In the genomic region with DNA sequence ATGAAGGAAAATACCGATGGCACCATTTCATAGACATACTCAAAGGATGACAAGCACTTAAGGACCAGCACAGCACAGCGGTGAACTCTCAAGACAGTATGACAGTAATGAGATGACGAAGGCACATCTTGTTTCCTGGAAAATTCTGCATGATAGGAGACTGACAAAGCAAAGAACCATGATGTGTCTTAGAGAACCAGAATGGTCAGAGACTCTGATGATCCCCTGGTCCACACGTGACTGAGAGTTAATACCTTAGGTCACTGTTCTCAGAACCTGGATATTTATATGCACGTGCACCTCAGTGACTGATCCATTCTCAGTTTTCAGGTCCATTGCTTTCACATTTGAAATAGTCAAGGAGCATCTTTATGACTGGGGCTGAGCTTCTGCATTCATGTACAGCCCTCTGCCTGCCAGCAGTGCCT, we compare ENCODE assay signal across 2 cellular contexts.
TF ChIP-seq lines count a peak whose summit lies in the region.

No MANE protein-coding gene starts in this region.

TF ChIP-seq in GM12878, 131 proteins besides CTCF, POLR2A, EP300 and RAD21 (continues in another document):
- TF ChIP-seq IKZF2 (IDR thresholded peaks at IDR 0.05), result peak; percentile 44 to 55; a peak in 2 of 4 replicates
- no peak for TF ChIP-seq ESRRA (IDR thresholded peaks at IDR 0.05; ENCODE audit: low read length)
- TF ChIP-seq JUND (IDR thresholded peaks at IDR 0.05; ENCODE audit: low read depth, low read length), result no peak
- no peak for TF ChIP-seq RCOR1 (conservative IDR thresholded peaks at IDR 0.05; ENCODE audit: low read depth, low read length)
- no peak for TF ChIP-seq NR2C2 (IDR thresholded peaks at IDR 0.05; ENCODE audit: borderline replicate concordance, control insufficient read depth, insufficient read length, low read depth)
- TF ChIP-seq ZBED1 (IDR thresholded peaks at IDR 0.05; ENCODE audit: borderline replicate concordance), result 0 out of 2 replicates have a peak, but pooled peaks have one; percentile 26
- TF ChIP-seq IKZF1 (conservative IDR thresholded peaks at IDR 0.05), result no peak; the same call in 1 of the 2 replicates
- no peak for TF ChIP-seq POLR2AphosphoS5 (IDR thresholded peaks at IDR 0.05; ENCODE audit: low read length)
- no peak for TF ChIP-seq WRNIP1 (IDR thresholded peaks at IDR 0.05; ENCODE audit: borderline replicate concordance, low read depth, low read length)
- no peak for TF ChIP-seq FOXK2 (IDR thresholded peaks at IDR 0.05)
- TF ChIP-seq SIN3A (IDR thresholded peaks at IDR 0.05; ENCODE audit: low read depth, low read length), result no peak
- TF ChIP-seq, protein P1, sequence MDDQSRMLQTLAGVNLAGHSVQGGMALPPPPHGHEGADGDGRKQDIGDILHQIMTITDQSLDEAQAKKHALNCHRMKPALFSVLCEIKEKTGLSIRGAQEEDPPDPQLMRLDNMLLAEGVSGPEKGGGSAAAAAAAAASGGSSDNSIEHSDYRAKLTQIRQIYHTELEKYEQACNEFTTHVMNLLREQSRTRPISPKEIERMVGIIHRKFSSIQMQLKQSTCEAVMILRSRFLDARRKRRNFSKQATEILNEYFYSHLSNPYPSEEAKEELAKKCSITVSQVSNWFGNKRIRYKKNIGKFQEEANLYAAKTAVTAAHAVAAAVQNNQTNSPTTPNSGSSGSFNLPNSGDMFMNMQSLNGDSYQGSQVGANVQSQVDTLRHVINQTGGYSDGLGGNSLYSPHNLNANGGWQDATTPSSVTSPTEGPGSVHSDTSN (IDR thresholded peaks at IDR 0.05; ENCODE audit: insufficient replicate concordance, low read depth, low read length), result no peak
- no peak for TF ChIP-seq HDGF (IDR thresholded peaks at IDR 0.05)
- TF ChIP-seq, protein P2, sequence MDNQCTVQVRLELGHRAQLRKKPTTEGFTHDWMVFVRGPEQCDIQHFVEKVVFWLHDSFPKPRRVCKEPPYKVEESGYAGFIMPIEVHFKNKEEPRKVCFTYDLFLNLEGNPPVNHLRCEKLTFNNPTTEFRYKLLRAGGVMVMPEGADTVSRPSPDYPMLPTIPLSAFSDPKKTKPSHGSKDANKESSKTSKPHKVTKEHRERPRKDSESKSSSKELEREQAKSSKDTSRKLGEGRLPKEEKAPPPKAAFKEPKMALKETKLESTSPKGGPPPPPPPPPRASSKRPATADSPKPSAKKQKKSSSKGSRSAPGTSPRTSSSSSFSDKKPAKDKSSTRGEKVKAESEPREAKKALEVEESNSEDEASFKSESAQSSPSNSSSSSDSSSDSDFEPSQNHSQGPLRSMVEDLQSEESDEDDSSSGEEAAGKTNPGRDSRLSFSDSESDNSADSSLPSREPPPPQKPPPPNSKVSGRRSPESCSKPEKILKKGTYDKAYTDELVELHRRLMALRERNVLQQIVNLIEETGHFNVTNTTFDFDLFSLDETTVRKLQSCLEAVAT (IDR thresholded peaks at IDR 0.05), result no peak
- no peak for TF ChIP-seq POU2F2 (IDR thresholded peaks at IDR 0.05; ENCODE audit: borderline replicate concordance, low read depth, low read length)
- no peak for TF ChIP-seq YY1 (IDR thresholded peaks at IDR 0.05; ENCODE audit: low read depth, low read length)
- no peak for TF ChIP-seq NR2F1 (conservative IDR thresholded peaks at IDR 0.05)
- TF ChIP-seq MEF2A (IDR thresholded peaks at IDR 0.05; ENCODE audit: insufficient read depth, low read depth, low read length), result no peak
- no peak for TF ChIP-seq ZZZ3 (IDR thresholded peaks at IDR 0.05; ENCODE audit: control insufficient read depth, insufficient read length, low read depth)
- TF ChIP-seq RUNX3 (IDR thresholded peaks at IDR 0.05; ENCODE audit: low read length), result 0 out of 2 replicates have a peak, but pooled peaks have one; percentile 33
- no peak for TF ChIP-seq ZSCAN29 (IDR thresholded peaks at IDR 0.05)
- no peak for TF ChIP-seq ZNF207 (IDR thresholded peaks at IDR 0.05; ENCODE audit: borderline replicate concordance)
- no peak for TF ChIP-seq BRCA1 (IDR thresholded peaks at IDR 0.05; ENCODE audit: low read depth, low read length)
- no peak for TF ChIP-seq IRF4 (IDR thresholded peaks at IDR 0.05; ENCODE audit: low read depth, low read length)
- TF ChIP-seq SMAD5 (IDR thresholded peaks at IDR 0.05; ENCODE audit: low read depth), result no peak
- TF ChIP-seq TCF7 (IDR thresholded peaks at IDR 0.05; ENCODE audit: borderline replicate concordance), result no peak
- TF ChIP-seq EED (IDR thresholded peaks at IDR 0.05; ENCODE audit: low read depth), result peak; percentile 43; the same call in 1 of the 2 replicates
- no peak for TF ChIP-seq SPI1 (IDR thresholded peaks at IDR 0.05; ENCODE audit: borderline replicate concordance, insufficient read depth, low read depth, low read length)
- no peak for TF ChIP-seq TCF3 (IDR thresholded peaks at IDR 0.05; ENCODE audit: borderline replicate concordance, insufficient read depth, low read depth, low read length)
- TF ChIP-seq, protein P3, sequence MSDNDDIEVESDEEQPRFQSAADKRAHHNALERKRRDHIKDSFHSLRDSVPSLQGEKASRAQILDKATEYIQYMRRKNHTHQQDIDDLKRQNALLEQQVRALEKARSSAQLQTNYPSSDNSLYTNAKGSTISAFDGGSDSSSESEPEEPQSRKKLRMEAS (IDR thresholded peaks at IDR 0.05; ENCODE audit: low read depth, low read length), result no peak
- TF ChIP-seq ZNF622 (IDR thresholded peaks at IDR 0.05), result no peak

TF ChIP-seq in SK-N-SH, 30 proteins besides CTCF, POLR2A, EP300 and RAD21 (continued from another document):
- no peak for TF ChIP-seq NFIC (IDR thresholded peaks at IDR 0.05; ENCODE audit: borderline replicate concordance)
- TF ChIP-seq CHD2 (IDR thresholded peaks at IDR 0.05; ENCODE audit: low read length, partially characterized antibody), result no peak
- no peak for TF ChIP-seq POLR2AphosphoS5 (IDR thresholded peaks at IDR 0.05; ENCODE audit: low read depth, low read length)
- TF ChIP-seq, protein P4, sequence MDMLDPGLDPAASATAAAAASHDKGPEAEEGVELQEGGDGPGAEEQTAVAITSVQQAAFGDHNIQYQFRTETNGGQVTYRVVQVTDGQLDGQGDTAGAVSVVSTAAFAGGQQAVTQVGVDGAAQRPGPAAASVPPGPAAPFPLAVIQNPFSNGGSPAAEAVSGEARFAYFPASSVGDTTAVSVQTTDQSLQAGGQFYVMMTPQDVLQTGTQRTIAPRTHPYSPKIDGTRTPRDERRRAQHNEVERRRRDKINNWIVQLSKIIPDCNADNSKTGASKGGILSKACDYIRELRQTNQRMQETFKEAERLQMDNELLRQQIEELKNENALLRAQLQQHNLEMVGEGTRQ (IDR thresholded peaks at IDR 0.05; ENCODE audit: borderline replicate concordance, low read depth, low read length), result no peak
- TF ChIP-seq, protein P5, sequence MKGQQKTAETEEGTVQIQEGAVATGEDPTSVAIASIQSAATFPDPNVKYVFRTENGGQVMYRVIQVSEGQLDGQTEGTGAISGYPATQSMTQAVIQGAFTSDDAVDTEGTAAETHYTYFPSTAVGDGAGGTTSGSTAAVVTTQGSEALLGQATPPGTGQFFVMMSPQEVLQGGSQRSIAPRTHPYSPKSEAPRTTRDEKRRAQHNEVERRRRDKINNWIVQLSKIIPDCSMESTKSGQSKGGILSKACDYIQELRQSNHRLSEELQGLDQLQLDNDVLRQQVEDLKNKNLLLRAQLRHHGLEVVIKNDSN (IDR thresholded peaks at IDR 0.05; ENCODE audit: borderline replicate concordance, low read depth), result no peak
- no peak for TF ChIP-seq ELF1 (IDR thresholded peaks at IDR 0.05)
- no peak for TF ChIP-seq RCOR1 (IDR thresholded peaks at IDR 0.05; ENCODE audit: low read length)
- TF ChIP-seq GABPA (IDR thresholded peaks at IDR 0.05; ENCODE audit: low read depth), result no peak
- no peak for TF ChIP-seq TEAD4 (IDR thresholded peaks at IDR 0.05; ENCODE audit: borderline replicate concordance, insufficient read depth)
- no peak for TF ChIP-seq FOXM1 (IDR thresholded peaks at IDR 0.05; ENCODE audit: low read depth)
- no peak for TF ChIP-seq TCF12 (IDR thresholded peaks at IDR 0.05)
- no peak for TF ChIP-seq YY1 (IDR thresholded peaks at IDR 0.05; ENCODE audit: low read depth)
- TF ChIP-seq GATA2 (CRISPR knock-in tag; IDR thresholded peaks at IDR 0.05), result no peak
- no peak for TF ChIP-seq EZH2phosphoT487 (IDR thresholded peaks at IDR 0.05; ENCODE audit: borderline replicate concordance, low read depth)
